Comparison of ENCODE assay signal across 8 cellular contexts in the genomic region with DNA sequence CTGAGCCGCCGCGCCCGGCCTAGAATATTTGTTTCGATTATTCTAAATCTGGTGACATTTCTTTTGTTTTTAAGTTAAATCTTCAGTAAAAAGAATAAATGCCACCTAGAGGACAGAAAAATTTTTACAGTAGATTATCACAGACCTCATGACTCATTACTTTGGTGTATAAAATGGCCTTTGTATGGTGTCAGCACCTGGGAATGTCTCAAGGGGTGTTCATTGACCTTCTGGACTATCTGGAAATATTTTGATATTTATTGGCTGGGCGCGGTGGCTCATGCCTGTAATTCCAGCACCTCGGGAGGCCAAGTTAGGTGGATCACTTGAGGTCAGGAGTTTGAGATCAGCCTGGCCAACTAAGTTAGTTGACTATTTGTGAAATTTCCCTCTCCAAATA. TPM values are rescaled to one million over a fixed set of nuclear protein-coding genes. Genes with fewer than 3 reads are reported as not detected.
DNase-seq lines count a peak whose midpoint lies in the region; ATAC-seq and TF ChIP-seq lines count a peak whose summit lies in the region.

No MANE protein-coding gene starts in this region.

- intact Hi-C loops in gastrocnemius medialis (cut with DNase I; ENCODE audit: low total_unique reads) (no loop called here), dorsolateral prefrontal cortex (cut with DNase I) (no loop called here)

- peaks cover 9% of the 10 kb centered on the region; the same call in 1 of the 2 replicates for H3K79me2 ChIP-seq in Karpas-422 (ENCODE audit: low read length)

- H3K27ac ChIP-seq in Karpas-422 (ENCODE audit: low read length) (no peak overlapping the region), liver (ENCODE audit: low read depth in 1 of 2, low read length in 2 of 2) (no peak overlapping the region), gastrocnemius medialis (no peak overlapping the region), dorsolateral prefrontal cortex (peak overlapping the region in 1 of 59 donors; percentile 1)

- peak; percentile 11 for DNase-seq in NCI-H2171 treated with DMSO at 0.1 percent for 48 hours (lab: John Stamatoyannopoulos, UW)
- no peak for DNase-seq in NCI-H2171 (lab: John Stamatoyannopoulos, UW)
- DNase-seq in Karpas-422: peak; percentile 76
- peak; percentile 34 for DNase-seq in astrocyte of the cerebellum (ENCODE audit: low read depth)
- DNase-seq in gastrocnemius medialis: no peak
- no peak for DNase-seq in dorsolateral prefrontal cortex

- H3K9ac ChIP-seq in Karpas-422 (ENCODE audit: low read length) (no peak overlapping the region), liver (ENCODE audit: low read depth in 1 of 2, low read length in 2 of 2) (no peak overlapping the region)

- H3K9me3 ChIP-seq in Karpas-422 (ENCODE audit: low read length) (no peaks in the 10 kb centered on the region), liver (ENCODE audit: control insufficient read depth in 4 of 4, low read length in 3 of 4) (no peaks in the 10 kb centered on the region), gastrocnemius medialis (no peaks in the 10 kb centered on the region)

- no peak for ATAC-seq in gastrocnemius medialis
- ATAC-seq in HG02588 (IDR thresholded peaks at IDR 0.05; ENCODE audit: unreplicated experiment): no peak

- peak; percentile 17 for TF ChIP-seq CTCF in astrocyte of the cerebellum (IDR thresholded peaks at IDR 0.05; ENCODE audit: low read depth, low read length, missing control alignments)
- peak; percentile 25 for TF ChIP-seq CTCF in liver (IDR thresholded peaks at IDR 0.05; ENCODE audit: low read depth, low read length, missing input control)
- TF ChIP-seq CTCF in gastrocnemius medialis (IDR thresholded peaks at IDR 0.05 in 4 of 5, conservative IDR thresholded peaks at IDR 0.05 in 1 of 5): no peak
- peak in 24 of 56 donors; percentile 7 to 40 (median 22) for TF ChIP-seq CTCF in dorsolateral prefrontal cortex (IDR thresholded peaks at IDR 0.05 in 54 of 56, conservative IDR thresholded peaks at IDR 0.05 in 2 of 56; ENCODE audit: low read depth in 1 of 56, partially characterized antibody in 56 of 56)

- TF ChIP-seq POLR2A in gastrocnemius medialis (IDR thresholded peaks at IDR 0.05): no peak

- 90% methylated on average over 8 of the region's 8 CpGs for whole genome bisulfite sequencing in liver

- H3K27me3 ChIP-seq in Karpas-422 (ENCODE audit: low read length): no peaks in the 10 kb centered on the region
- no peaks in the 10 kb centered on the region for H3K27me3 ChIP-seq in liver (ENCODE audit: control insufficient read depth in 4 of 4, insufficient read depth in 4 of 4, low read length in 3 of 4)
- H3K27me3 ChIP-seq in gastrocnemius medialis: no peaks in the 10 kb centered on the region
- no peaks in the 10 kb centered on the region for H3K27me3 ChIP-seq in dorsolateral prefrontal cortex

- H3K4me1 ChIP-seq in Karpas-422 (ENCODE audit: low read length) (no peaks in the 10 kb centered on the region), liver (ENCODE audit: control insufficient read depth in 4 of 4, insufficient read depth in 4 of 4, low read length in 3 of 4) (no peaks in the 10 kb centered on the region), gastrocnemius medialis (no peaks in the 10 kb centered on the region)

- H3K9me2 ChIP-seq in Karpas-422 (replicated peaks; ENCODE audit: insufficient read depth, low read length): no peaks in the 10 kb centered on the region

- no peak overlapping the region for H3K4me3 ChIP-seq in Karpas-422 (ENCODE audit: low read length)
- no peak overlapping the region for H3K4me3 ChIP-seq in astrocyte of the cerebellum (ENCODE audit: low read depth, low read length)
- no peak overlapping the region for H3K4me3 ChIP-seq in liver (ENCODE audit: low read depth in 1 of 3, low read length in 3 of 3)
- no peak overlapping the region for H3K4me3 ChIP-seq in gastrocnemius medialis
- H3K4me3 ChIP-seq in dorsolateral prefrontal cortex: no peak overlapping the region

- H4K20me1 ChIP-seq in Karpas-422 (ENCODE audit: insufficient read depth, low read depth, low read length): no peaks in the 10 kb centered on the region

- in situ Hi-C loops in astrocyte of the cerebellum (cut with HindIII; ENCODE audit: low sequenced_read_pairs): no loop called here
- in situ Hi-C loops in gastrocnemius medialis (cut with MboI; ENCODE audit: low sequenced_read_pairs in 4 of 4): no loop called here

- H3K4me2 ChIP-seq in Karpas-422 (ENCODE audit: low read depth, low read length, poor library complexity, severe bottlenecking): no peak overlapping the region

- peak; percentile 37 to 55 for TF ChIP-seq RAD21 in liver (IDR thresholded peaks at IDR 0.05)

- H2AFZ ChIP-seq in Karpas-422 (ENCODE audit: low read length): no peak overlapping the region

- peaks cover 26% of the 10 kb centered on the region; the same call in 1 of the 2 replicates for H3K36me3 ChIP-seq in Karpas-422 (ENCODE audit: insufficient read depth, low read length)
- H3K36me3 ChIP-seq in liver (ENCODE audit: control insufficient read depth in 4 of 4, insufficient read depth in 3 of 4, low read depth in 1 of 4, low read length in 3 of 4): peaks cover 0 to 25% (median 7%) of the 10 kb centered on the region in 4 donors
- H3K36me3 ChIP-seq in gastrocnemius medialis: peaks cover 0 to 42% of the 10 kb centered on the region in 2 donors

TF ChIP-seq in liver, 16 proteins besides CTCF, POLR2A, EP300 and RAD21:
- TF ChIP-seq JUND (IDR thresholded peaks at IDR 0.05) (peak in 1 of 2 donors; percentile 31), GABPA (IDR thresholded peaks at IDR 0.05 in 1 of 2, conservative IDR thresholded peaks at IDR 0.05 in 1 of 2) (no peak)

RNA-seq across cellular contexts. Expression of a gene that starts 30.3 kb away (rescaled TPM):
- total RNA-seq in Karpas-422 (2014; rRNA removed; shearing (Covaris generic); ENCODE audit: low replicate concordance): 11.5 and 23.7 TPM in 2 replicates
- 10 to 100 TPM; 17.4 to 19.4 TPM for total RNA-seq in liver
- polyA plus RNA-seq in liver: 1 to 10 TPM; 3.8 to 5.9 TPM
- 10 to 100 TPM; 16.1 to 26.3 (median 23.6) TPM for total RNA-seq in gastrocnemius medialis
- total RNA-seq in dorsolateral prefrontal cortex: 10 to 100 TPM in 119 of 120 experiments, 1 to 10 TPM in 1; 9.5 to 22.3 (median 17.0) TPM

Comparison
In these comparisons a context has a peak if more than half of its experiments do, and no peak if none do; other contexts are left out.
1. DNase-seq: peak in NCI-H2171 treated with DMSO at 0.1 percent for 48 hours (single experiment), Karpas-422 (single experiment) and astrocyte of the cerebellum (single experiment); none in NCI-H2171 (single experiment), gastrocnemius medialis (0 of 2) and dorsolateral prefrontal cortex (0 of 10).
2. CTCF ChIP-seq: peak in astrocyte of the cerebellum (single experiment) and liver (single experiment); none in gastrocnemius medialis (0 of 5).